Comparison of ENCODE assay signal across 21 cellular contexts in genomic region chr13:94030415-94031119, GRCh38.
"Had no signal": no experiment of that assay in that cellular context is flagged by ENCODE, and none has a peak within 500 bp of the region (broad histone marks: within the 10 kb centered on the region; RNA-seq: fewer than 3 reads in every experiment).

No MANE protein-coding gene starts in this region.

- H3K27ac ChIP-seq: body of pancreas, colonic mucosa, epithelial cell of prostate, gastroesophageal sphincter, thyroid gland had no signal

- H3K27me3 ChIP-seq: body of pancreas, colonic mucosa, gastroesophageal sphincter, thyroid gland had no signal

- H3K4me3 ChIP-seq: body of pancreas, colonic mucosa, gastroesophageal sphincter, thyroid gland had no signal

- H3K9me3 Mint-ChIP-seq: activated CD8-positive, alpha-beta T cell treated with anti-CD3 and anti-CD28 coated beads for 36 hours; endodermal cell; natural killer cell treated with Interleukin-12 subunit alpha and Interleukin-12 subunit beta and Interleukin-15 and Interleukin-18, amount 100 ng/mL, for 72 hours had no signal

- H3K27ac Mint-ChIP-seq: activated CD8-positive, alpha-beta T cell treated with anti-CD3 and anti-CD28 coated beads for 36 hours; activated naive CD8-positive, alpha-beta T cell treated with anti-CD3 and anti-CD28 coated beads, Interleukin-2, amount 10 ng/mL, durations not matched to agents 7 days and 5 days; activated T-helper 17 cell treated with anti-CD3 and anti-CD28 coated beads, Interleukin-2, amount 50 U/mL, for 72 hours; endodermal cell; natural killer cell treated with Interleukin-12 subunit alpha and Interleukin-12 subunit beta and Interleukin-15 and Interleukin-18, amount 100 ng/mL, for 72 hours had no signal

- H3K4me1 Mint-ChIP-seq: activated naive CD8-positive, alpha-beta T cell treated with anti-CD3 and anti-CD28 coated beads, Interleukin-2, amount 10 ng/mL, durations not matched to agents 7 days and 5 days; activated T-helper 17 cell treated with anti-CD3 and anti-CD28 coated beads, Interleukin-2, amount 50 U/mL, for 72 hours had no signal

- H3K4me1 ChIP-seq: colonic mucosa, gastroesophageal sphincter, thyroid gland had no signal

- H3K36me3 Mint-ChIP-seq: activated naive CD8-positive, alpha-beta T cell treated with anti-CD3 and anti-CD28 coated beads, Interleukin-2, amount 10 ng/mL, durations not matched to agents 7 days and 5 days; natural killer cell treated with Interleukin-12 subunit alpha and Interleukin-12 subunit beta and Interleukin-15 and Interleukin-18, amount 100 ng/mL, for 72 hours had no signal

- H3K9me3 ChIP-seq: body of pancreas, colonic mucosa, gastroesophageal sphincter, thyroid gland had no signal

- DNase-seq: activated CD4-positive, alpha-beta T cell treated with anti-CD3 and anti-CD28 coated beads for 48 hours; activated CD4-positive, CD25-positive, alpha-beta regulatory T cell; activated CD8-positive, alpha-beta T cell treated with anti-CD3 and anti-CD28 coated beads for 36 hours; activated naive CD4-positive, alpha-beta T cell treated with Interleukin-2 at 50 U/mL for 16 hours; activated naive CD8-positive, alpha-beta T cell treated with anti-CD3 and anti-CD28 coated beads, Interleukin-2, amount 10 ng/mL, durations not matched to agents 7 days and 5 days; activated T-cell treated with anti-CD3 and anti-CD28 coated beads, Interleukin-2, amount 50 U/mL, for 1 hour; body of pancreas; central memory CD4-positive, alpha-beta T cell; colonic mucosa; endodermal cell; left cardiac atrium; nucleus accumbens; stimulated activated CD4-positive, alpha-beta T cell treated with anti-CD3 and anti-CD28 coated beads, Interleukin-12 subunit alpha, Interleukin-12 subunit beta, amount 100 ng/mL, for 4 hours; stimulated activated CD4-positive, alpha-beta T cell treated with anti-CD3 and anti-CD28 coated beads, Interleukin-1b, Interleukin-23, amount 100 ng/mL, for 48 hours; stimulated activated naive CD4-positive, alpha-beta T cell treated with Interleukin-2 at 50 U/mL for 16 hours; T1000; thyroid gland had no signal

- H3K4me3 Mint-ChIP-seq: activated CD8-positive, alpha-beta T cell treated with anti-CD3 and anti-CD28 coated beads for 36 hours; activated naive CD8-positive, alpha-beta T cell treated with anti-CD3 and anti-CD28 coated beads, Interleukin-2, amount 10 ng/mL, durations not matched to agents 7 days and 5 days; activated T-helper 17 cell treated with anti-CD3 and anti-CD28 coated beads, Interleukin-2, amount 50 U/mL, for 72 hours; endodermal cell; natural killer cell treated with Interleukin-12 subunit alpha and Interleukin-12 subunit beta and Interleukin-15 and Interleukin-18, amount 100 ng/mL, for 72 hours had no signal

- H3K36me3 ChIP-seq: colonic mucosa, gastroesophageal sphincter, thyroid gland had no signal

- H3K27me3 Mint-ChIP-seq: activated CD8-positive, alpha-beta T cell treated with anti-CD3 and anti-CD28 coated beads for 36 hours; activated naive CD8-positive, alpha-beta T cell treated with anti-CD3 and anti-CD28 coated beads, Interleukin-2, amount 10 ng/mL, durations not matched to agents 7 days and 5 days; natural killer cell treated with Interleukin-12 subunit alpha and Interleukin-12 subunit beta and Interleukin-15 and Interleukin-18, amount 100 ng/mL, for 72 hours had no signal
